Comparison of ENCODE assay signal across 11 cellular contexts in genomic region chr3:23113455-23114171, GRCh38.
DNase-seq lines count a peak whose midpoint lies in the region; ATAC-seq and TF ChIP-seq lines count a peak whose summit lies in the region.
"Had no signal": no experiment of that assay in that cellular context is flagged by ENCODE, and none has a peak within 500 bp of the region (broad histone marks: within the 10 kb centered on the region; RNA-seq: fewer than 3 reads in every experiment).

No MANE protein-coding gene starts in this region.

- CTCF ChIA-PET in activated CD8-positive, alpha-beta T cell treated with anti-CD3 and anti-CD28 coated beads for 36 hours (lab: Charles Lee), result no interaction called here
- CTCF ChIA-PET in activated CD8-positive, alpha-beta T cell treated with anti-CD3 and anti-CD28 coated beads, Interleukin-2, amount 10 ng/mL, durations not matched to agents 7 days and 5 days (lab: Charles Lee), result no interaction called here

- DNase-seq in activated CD8-positive, alpha-beta T cell treated with anti-CD3 and anti-CD28 coated beads for 36 hours, result no peak
- no peak for DNase-seq in activated CD8-positive, alpha-beta T cell treated with anti-CD3 and anti-CD28 coated beads, Interleukin-2, amount 10 ng/mL, durations not matched to agents 7 days and 5 days
- DNase-seq in SIG-M5 (lab: John Stamatoyannopoulos, UW) (peak; percentile 70), fibroblast of villous mesenchyme (ENCODE audit: low read depth) (peak; percentile 17), tibial artery (peak; percentile 24 to 64), NK-92 (lab: John Stamatoyannopoulos, UW; ENCODE audit: unreplicated experiment) (no peak)
- DNase-seq: NCI-H1417, occipital lobe had no signal

- no peaks in the 10 kb centered on the region for H3K9me3 Mint-ChIP-seq in activated CD8-positive, alpha-beta T cell treated with anti-CD3 and anti-CD28 coated beads for 36 hours
- no peaks in the 10 kb centered on the region for H3K9me3 Mint-ChIP-seq in activated CD8-positive, alpha-beta T cell treated with anti-CD3 and anti-CD28 coated beads, Interleukin-2, amount 10 ng/mL, durations not matched to agents 7 days and 5 days (ENCODE audit: insufficient read depth)
- H3K9me3 Mint-ChIP-seq: activated naive CD4-positive, alpha-beta T cell treated with anti-CD3 and anti-CD28 coated beads, Interleukin-2, amount 50 U/mL, for 72 hours had no signal

- H3K27ac ChIP-seq in tibial artery, result peak overlapping the region; percentile 45 to 55

- H3K27me3 Mint-ChIP-seq in activated CD8-positive, alpha-beta T cell treated with anti-CD3 and anti-CD28 coated beads for 36 hours, result no peaks in the 10 kb centered on the region
- no peaks in the 10 kb centered on the region for H3K27me3 Mint-ChIP-seq in activated CD8-positive, alpha-beta T cell treated with anti-CD3 and anti-CD28 coated beads, Interleukin-2, amount 10 ng/mL, durations not matched to agents 7 days and 5 days (ENCODE audit: low read depth)

- no peaks in the 10 kb centered on the region for H3K36me3 Mint-ChIP-seq in activated CD8-positive, alpha-beta T cell treated with anti-CD3 and anti-CD28 coated beads for 36 hours (ENCODE audit: low read depth)
- no peaks in the 10 kb centered on the region for H3K36me3 Mint-ChIP-seq in activated CD8-positive, alpha-beta T cell treated with anti-CD3 and anti-CD28 coated beads, Interleukin-2, amount 10 ng/mL, durations not matched to agents 7 days and 5 days (ENCODE audit: low read depth)
- H3K36me3 Mint-ChIP-seq: activated naive CD4-positive, alpha-beta T cell treated with anti-CD3 and anti-CD28 coated beads, Interleukin-2, amount 50 U/mL, for 72 hours had no signal

- peaks cover 8% of the 10 kb centered on the region for H3K4me1 Mint-ChIP-seq in activated CD8-positive, alpha-beta T cell treated with anti-CD3 and anti-CD28 coated beads for 36 hours (ENCODE audit: low read depth)
- peaks cover 10% of the 10 kb centered on the region for H3K4me1 Mint-ChIP-seq in activated CD8-positive, alpha-beta T cell treated with anti-CD3 and anti-CD28 coated beads, Interleukin-2, amount 10 ng/mL, durations not matched to agents 7 days and 5 days (ENCODE audit: low read depth)

- ATAC-seq in activated CD8-positive, alpha-beta T cell treated with anti-CD3 and anti-CD28 coated beads for 36 hours, result peak; percentile 51
- ATAC-seq in activated CD8-positive, alpha-beta T cell treated with anti-CD3 and anti-CD28 coated beads, Interleukin-2, amount 10 ng/mL, durations not matched to agents 7 days and 5 days, result no peak
- no peak for ATAC-seq in HG02571 (IDR thresholded peaks at IDR 0.05; ENCODE audit: unreplicated experiment)
- no peak for ATAC-seq in HG02759 (IDR thresholded peaks at IDR 0.05; ENCODE audit: unreplicated experiment)

- intact Hi-C loops in activated CD8-positive, alpha-beta T cell treated with anti-CD3 and anti-CD28 coated beads for 36 hours (cut with micrococcal nuclease), result no loop called here
- intact Hi-C loops in tibial artery (cut with DNase I; ENCODE audit: low total_unique reads), result no loop called here

- H3K9me3 ChIP-seq in tibial artery, result no peaks in the 10 kb centered on the region

- no peaks in the 10 kb centered on the region for H3K27me3 ChIP-seq in tibial artery

- TF ChIP-seq CTCF in activated CD8-positive, alpha-beta T cell treated with anti-CD3 and anti-CD28 coated beads for 36 hours (IDR thresholded peaks at IDR 0.05), result no peak
- TF ChIP-seq CTCF in fibroblast of villous mesenchyme (IDR thresholded peaks at IDR 0.05; ENCODE audit: insufficient read depth, low read depth, low read length) (no peak), tibial artery (IDR thresholded peaks at IDR 0.05) (no peak)

- H3K4me3 Mint-ChIP-seq in activated CD8-positive, alpha-beta T cell treated with anti-CD3 and anti-CD28 coated beads for 36 hours, result no peak overlapping the region
- no peak overlapping the region for H3K4me3 Mint-ChIP-seq in activated CD8-positive, alpha-beta T cell treated with anti-CD3 and anti-CD28 coated beads, Interleukin-2, amount 10 ng/mL, durations not matched to agents 7 days and 5 days

- POLR2A ChIA-PET in activated CD8-positive, alpha-beta T cell treated with anti-CD3 and anti-CD28 coated beads for 36 hours (lab: Charles Lee), result no interaction called here
- POLR2A ChIA-PET in activated CD8-positive, alpha-beta T cell treated with anti-CD3 and anti-CD28 coated beads, Interleukin-2, amount 10 ng/mL, durations not matched to agents 7 days and 5 days (lab: Charles Lee), result no interaction called here

- peaks cover 0 to 53% (median 9%) of the 10 kb centered on the region in 4 donors for H3K4me1 ChIP-seq in tibial artery

- H3K27ac Mint-ChIP-seq in activated CD8-positive, alpha-beta T cell treated with anti-CD3 and anti-CD28 coated beads for 36 hours, result no peak overlapping the region
- H3K27ac Mint-ChIP-seq in activated CD8-positive, alpha-beta T cell treated with anti-CD3 and anti-CD28 coated beads, Interleukin-2, amount 10 ng/mL, durations not matched to agents 7 days and 5 days, result no peak overlapping the region
- H3K27ac Mint-ChIP-seq: activated naive CD4-positive, alpha-beta T cell treated with anti-CD3 and anti-CD28 coated beads, Interleukin-2, amount 50 U/mL, for 72 hours had no signal

- H3K4me3 ChIP-seq in fibroblast of villous mesenchyme (ENCODE audit: low read depth, low read length), result no peak overlapping the region
- H3K4me3 ChIP-seq in tibial artery, result peak overlapping the region; percentile 11 to 23

- no peaks in the 10 kb centered on the region for H3K36me3 ChIP-seq in tibial artery

Comparison
In these comparisons a context has a peak if more than half of its experiments do, and no peak if none do; other contexts are left out.
1. DNase-seq: peak in SIG-M5 (single experiment), fibroblast of villous mesenchyme (single experiment) and tibial artery (2 of 2); none in activated CD8-positive, alpha-beta T cell treated with anti-CD3 and anti-CD28 coated beads for 36 hours (single experiment), activated CD8-positive, alpha-beta T cell treated with anti-CD3 and anti-CD28 coated beads, Interleukin-2, amount 10 ng/mL, durations not matched to agents 7 days and 5 days (single experiment) and NK-92 (single experiment).